In genomic region chr6:147108256-147108910, GRCh38 we compare ENCODE assay signal across 22 cellular contexts.
DNase-seq lines count a peak whose midpoint lies in the region; ATAC-seq lines count a peak whose summit lies in the region.
"Had no signal": no experiment of that assay in that cellular context is flagged by ENCODE, and none has a peak within 500 bp of the region (broad histone marks: within the 10 kb centered on the region; RNA-seq: fewer than 3 reads in every experiment).

No MANE protein-coding gene starts in this region.

- peak; percentile 22 for DNase-seq in DMS53 treated with DMSO at 0.1 percent for 48 hours (lab: John Stamatoyannopoulos, UW; ENCODE audit: unreplicated experiment)
- peak; percentile 48 for DNase-seq in NCI-H1417 treated with DMSO at 0.1 percent for 48 hours (lab: John Stamatoyannopoulos, UW)
- peak; percentile 71 for DNase-seq in NCI-H748 (lab: John Stamatoyannopoulos, UW; ENCODE audit: unreplicated experiment)
- peak; percentile 29 for DNase-seq in left kidney (ENCODE audit: low read depth, low spot score)
- DNase-seq in T1000 (lab: John Stamatoyannopoulos, UW): no peak
- DNase-seq: activated CD8-positive, alpha-beta memory T cell treated with anti-CD3 and anti-CD28 coated beads for 24 hours; activated effector memory CD4-positive, alpha-beta T cell treated with anti-CD3 and anti-CD28 coated beads, Interleukin-2, amount 50 U/mL, for 16 hours; central memory CD4-positive, alpha-beta T cell; dermis blood vessel endothelial cell; immature natural killer cell; mesenchymal stem cell; NCI-H1048; NCI-H2171; NCI-H526; RPMI8226; sigmoid colon; stimulated activated CD4-positive, alpha-beta T cell treated with anti-CD3 and anti-CD28 coated beads, Interleukin-4, amount 100 ng/mL, for 4 hours; upper lobe of left lung had no signal

- no peak for ATAC-seq in GM19395 (IDR thresholded peaks at IDR 0.05; ENCODE audit: unreplicated experiment)
- ATAC-seq in GM21390 (IDR thresholded peaks at IDR 0.05; ENCODE audit: unreplicated experiment): no peak
- ATAC-seq: gastroesophageal sphincter, left lobe of liver had no signal
